1 cellular context compared by ENCODE assay signal in the genomic region with DNA sequence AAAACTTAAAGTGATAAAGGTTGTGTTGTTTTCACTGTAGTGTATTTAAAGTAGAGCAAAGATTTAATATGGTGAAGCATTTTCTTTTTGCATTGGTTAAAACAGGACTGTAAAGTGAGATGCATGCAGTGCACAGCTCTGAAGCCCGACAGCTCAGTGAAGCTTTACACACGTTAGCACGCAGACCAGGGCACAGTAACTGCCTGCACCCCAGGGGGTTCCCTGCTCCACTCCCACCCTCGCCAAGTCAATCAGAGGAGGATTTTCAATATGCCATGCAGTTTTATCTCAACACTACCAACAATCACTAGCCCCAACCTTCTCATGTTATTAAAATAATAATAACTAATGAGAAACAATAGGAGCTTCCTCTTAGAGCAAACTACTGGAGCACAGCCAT.
TF ChIP-seq lines count a peak whose summit lies in the region.

No MANE protein-coding gene starts in this region.

TF ChIP-seq in GM23338, 12 proteins besides CTCF, POLR2A, EP300 and RAD21 (continued from another document):
- TF ChIP-seq, protein P1, sequence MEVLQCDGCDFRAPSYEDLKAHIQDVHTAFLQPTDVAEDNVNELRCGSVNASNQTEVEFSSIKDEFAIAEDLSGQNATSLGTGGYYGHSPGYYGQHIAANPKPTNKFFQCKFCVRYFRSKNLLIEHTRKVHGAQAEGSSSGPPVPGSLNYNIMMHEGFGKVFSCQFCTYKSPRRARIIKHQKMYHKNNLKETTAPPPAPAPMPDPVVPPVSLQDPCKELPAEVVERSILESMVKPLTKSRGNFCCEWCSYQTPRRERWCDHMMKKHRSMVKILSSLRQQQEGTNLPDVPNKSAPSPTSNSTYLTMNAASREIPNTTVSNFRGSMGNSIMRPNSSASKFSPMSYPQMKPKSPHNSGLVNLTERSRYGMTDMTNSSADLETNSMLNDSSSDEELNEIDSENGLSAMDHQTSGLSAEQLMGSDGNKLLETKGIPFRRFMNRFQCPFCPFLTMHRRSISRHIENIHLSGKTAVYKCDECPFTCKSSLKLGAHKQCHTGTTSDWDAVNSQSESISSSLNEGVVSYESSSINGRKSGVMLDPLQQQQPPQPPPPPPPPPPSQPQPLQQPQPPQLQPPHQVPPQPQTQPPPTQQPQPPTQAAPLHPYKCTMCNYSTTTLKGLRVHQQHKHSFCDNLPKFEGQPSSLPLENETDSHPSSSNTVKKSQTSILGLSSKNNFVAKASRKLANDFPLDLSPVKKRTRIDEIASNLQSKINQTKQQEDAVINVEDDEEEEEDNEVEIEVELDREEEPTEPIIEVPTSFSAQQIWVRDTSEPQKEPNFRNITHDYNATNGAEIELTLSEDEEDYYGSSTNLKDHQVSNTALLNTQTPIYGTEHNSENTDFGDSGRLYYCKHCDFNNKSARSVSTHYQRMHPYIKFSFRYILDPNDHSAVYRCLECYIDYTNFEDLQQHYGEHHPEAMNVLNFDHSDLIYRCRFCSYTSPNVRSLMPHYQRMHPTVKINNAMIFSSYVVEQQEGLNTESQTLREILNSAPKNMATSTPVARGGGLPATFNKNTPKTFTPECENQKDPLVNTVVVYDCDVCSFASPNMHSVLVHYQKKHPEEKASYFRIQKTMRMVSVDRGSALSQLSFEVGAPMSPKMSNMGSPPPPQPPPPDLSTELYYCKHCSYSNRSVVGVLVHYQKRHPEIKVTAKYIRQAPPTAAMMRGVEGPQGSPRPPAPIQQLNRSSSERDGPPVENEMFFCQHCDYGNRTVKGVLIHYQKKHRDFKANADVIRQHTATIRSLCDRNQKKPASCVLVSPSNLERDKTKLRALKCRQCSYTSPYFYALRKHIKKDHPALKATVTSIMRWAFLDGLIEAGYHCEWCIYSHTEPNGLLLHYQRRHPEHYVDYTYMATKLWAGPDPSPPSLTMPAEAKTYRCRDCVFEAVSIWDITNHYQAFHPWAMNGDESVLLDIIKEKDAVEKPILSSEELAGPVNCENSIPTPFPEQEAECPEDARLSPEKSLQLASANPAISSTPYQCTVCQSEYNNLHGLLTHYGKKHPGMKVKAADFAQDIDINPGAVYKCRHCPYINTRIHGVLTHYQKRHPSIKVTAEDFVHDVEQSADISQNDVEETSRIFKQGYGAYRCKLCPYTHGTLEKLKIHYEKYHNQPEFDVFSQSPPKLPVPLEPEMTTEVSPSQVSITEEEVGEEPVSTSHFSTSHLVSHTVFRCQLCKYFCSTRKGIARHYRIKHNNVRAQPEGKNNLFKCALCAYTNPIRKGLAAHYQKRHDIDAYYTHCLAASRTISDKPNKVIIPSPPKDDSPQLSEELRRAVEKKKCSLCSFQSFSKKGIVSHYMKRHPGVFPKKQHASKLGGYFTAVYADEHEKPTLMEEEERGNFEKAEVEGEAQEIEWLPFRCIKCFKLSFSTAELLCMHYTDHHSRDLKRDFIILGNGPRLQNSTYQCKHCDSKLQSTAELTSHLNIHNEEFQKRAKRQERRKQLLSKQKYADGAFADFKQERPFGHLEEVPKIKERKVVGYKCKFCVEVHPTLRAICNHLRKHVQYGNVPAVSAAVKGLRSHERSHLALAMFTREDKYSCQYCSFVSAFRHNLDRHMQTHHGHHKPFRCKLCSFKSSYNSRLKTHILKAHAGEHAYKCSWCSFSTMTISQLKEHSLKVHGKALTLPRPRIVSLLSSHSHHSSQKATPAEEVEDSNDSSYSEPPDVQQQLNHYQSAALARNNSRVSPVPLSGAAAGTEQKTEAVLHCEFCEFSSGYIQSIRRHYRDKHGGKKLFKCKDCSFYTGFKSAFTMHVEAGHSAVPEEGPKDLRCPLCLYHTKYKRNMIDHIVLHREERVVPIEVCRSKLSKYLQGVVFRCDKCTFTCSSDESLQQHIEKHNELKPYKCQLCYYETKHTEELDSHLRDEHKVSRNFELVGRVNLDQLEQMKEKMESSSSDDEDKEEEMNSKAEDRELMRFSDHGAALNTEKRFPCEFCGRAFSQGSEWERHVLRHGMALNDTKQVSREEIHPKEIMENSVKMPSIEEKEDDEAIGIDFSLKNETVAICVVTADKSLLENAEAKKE (CRISPR knock-in tag; IDR thresholded peaks at IDR 0.05), result no peak
- TF ChIP-seq, protein P2, sequence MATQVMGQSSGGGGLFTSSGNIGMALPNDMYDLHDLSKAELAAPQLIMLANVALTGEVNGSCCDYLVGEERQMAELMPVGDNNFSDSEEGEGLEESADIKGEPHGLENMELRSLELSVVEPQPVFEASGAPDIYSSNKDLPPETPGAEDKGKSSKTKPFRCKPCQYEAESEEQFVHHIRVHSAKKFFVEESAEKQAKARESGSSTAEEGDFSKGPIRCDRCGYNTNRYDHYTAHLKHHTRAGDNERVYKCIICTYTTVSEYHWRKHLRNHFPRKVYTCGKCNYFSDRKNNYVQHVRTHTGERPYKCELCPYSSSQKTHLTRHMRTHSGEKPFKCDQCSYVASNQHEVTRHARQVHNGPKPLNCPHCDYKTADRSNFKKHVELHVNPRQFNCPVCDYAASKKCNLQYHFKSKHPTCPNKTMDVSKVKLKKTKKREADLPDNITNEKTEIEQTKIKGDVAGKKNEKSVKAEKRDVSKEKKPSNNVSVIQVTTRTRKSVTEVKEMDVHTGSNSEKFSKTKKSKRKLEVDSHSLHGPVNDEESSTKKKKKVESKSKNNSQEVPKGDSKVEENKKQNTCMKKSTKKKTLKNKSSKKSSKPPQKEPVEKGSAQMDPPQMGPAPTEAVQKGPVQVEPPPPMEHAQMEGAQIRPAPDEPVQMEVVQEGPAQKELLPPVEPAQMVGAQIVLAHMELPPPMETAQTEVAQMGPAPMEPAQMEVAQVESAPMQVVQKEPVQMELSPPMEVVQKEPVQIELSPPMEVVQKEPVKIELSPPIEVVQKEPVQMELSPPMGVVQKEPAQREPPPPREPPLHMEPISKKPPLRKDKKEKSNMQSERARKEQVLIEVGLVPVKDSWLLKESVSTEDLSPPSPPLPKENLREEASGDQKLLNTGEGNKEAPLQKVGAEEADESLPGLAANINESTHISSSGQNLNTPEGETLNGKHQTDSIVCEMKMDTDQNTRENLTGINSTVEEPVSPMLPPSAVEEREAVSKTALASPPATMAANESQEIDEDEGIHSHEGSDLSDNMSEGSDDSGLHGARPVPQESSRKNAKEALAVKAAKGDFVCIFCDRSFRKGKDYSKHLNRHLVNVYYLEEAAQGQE (IDR thresholded peaks at IDR 0.05; ENCODE audit: unreplicated experiment), result no peak
- TF ChIP-seq EZH2 (IDR thresholded peaks at IDR 0.05; ENCODE audit: low read depth, unreplicated experiment) (no peak), STAT1 (IDR thresholded peaks at IDR 0.05; ENCODE audit: unreplicated experiment) (no peak), NANOG (IDR thresholded peaks at IDR 0.05; ENCODE audit: borderline replicate concordance) (no peak)
